ENCODE assay signal across 27 cellular contexts in the genomic region with DNA sequence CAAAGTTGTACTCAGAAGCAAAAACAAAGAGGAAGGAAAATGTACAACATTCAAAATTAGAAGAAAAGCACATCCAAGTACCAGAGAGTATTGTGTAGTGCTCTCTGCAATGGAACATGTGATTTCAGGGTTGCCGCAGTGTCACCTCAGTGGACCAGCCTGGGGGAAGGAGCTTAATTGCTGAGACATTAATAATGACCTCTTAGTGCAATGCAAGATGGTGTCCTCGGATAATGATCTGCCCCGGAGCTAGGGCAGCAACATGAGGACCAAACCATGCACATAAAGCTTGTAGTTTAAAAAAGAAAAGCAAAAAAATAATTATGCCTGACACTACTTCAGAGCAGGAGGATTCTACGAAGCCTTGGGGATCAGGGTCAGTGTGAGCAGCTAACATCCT. TPM values are rescaled to one million over a fixed set of nuclear protein-coding genes. Genes with fewer than 3 reads are reported as not detected.
DNase-seq lines count a peak whose midpoint lies in the region; ATAC-seq, FAIRE-seq and TF ChIP-seq lines count a peak whose summit lies in the region.
"Had no signal": no experiment of that assay in that cellular context is flagged by ENCODE, and none has a peak within 500 bp of the region (broad histone marks: within the 10 kb centered on the region; RNA-seq: fewer than 3 reads in every experiment).

No MANE protein-coding gene starts in this region.

- no CpG with 5 or more reads among the region's 4 CpGs for WGBS in trophoblast cell (ENCODE audit: extremely low coverage, insufficient coverage, insufficient read length)

- no peaks in the 10 kb centered on the region for H3K9me3 ChIP-seq in trophoblast cell (ENCODE audit: insufficient read depth, low read depth, low read length)
- H3K9me3 ChIP-seq: BE2C; BLaER1 treated with 17β-estradiol and CSF1 and Interleukin-3, amounts not matched to agents 10 nM and 100 nM had no signal

- H2AFZ ChIP-seq in trophoblast cell (ENCODE audit: insufficient read depth, low read length, poor library complexity): no peak overlapping the region
- H2AFZ ChIP-seq: GM23248 had no signal

- H4K12ac ChIP-seq in trophoblast cell (ENCODE audit: low read depth, low read length): no peak overlapping the region

- no peak for ATAC-seq in activated CD8-positive, alpha-beta T cell treated with anti-CD3 and anti-CD28 coated beads for 36 hours
- ATAC-seq in activated CD8-positive, alpha-beta T cell treated with anti-CD3 and anti-CD28 coated beads, Interleukin-2, amount 10 ng/mL, durations not matched to agents 7 days and 5 days: no peak

- CTCF ChIA-PET in activated CD8-positive, alpha-beta T cell treated with anti-CD3 and anti-CD28 coated beads for 36 hours (lab: Charles Lee): interaction anchor here (0.7 to 2.4 kb wide), 6 partner anchors 9 to 183 kb away, joined by 3 to 7 read pairs (median 4); no protein-coding TSS in a partner anchor
- CTCF ChIA-PET in activated CD8-positive, alpha-beta T cell treated with anti-CD3 and anti-CD28 coated beads, Interleukin-2, amount 10 ng/mL, durations not matched to agents 7 days and 5 days (lab: Charles Lee): interaction anchor here (0.8 to 2.4 kb wide), 6 partner anchors 14 to 291 kb away, joined by 3 to 6 read pairs (median 4); no protein-coding TSS in a partner anchor
- CTCF ChIA-PET in RWPE1 (lab: Yijun Ruan, JAX): no interaction called here

- FAIRE-seq in HTR-8/SVneo (lab: Jason Lieb, UNC): peak; percentile 68
- FAIRE-seq: A204.1, GM19239, H1 had no signal

- H4K91ac ChIP-seq in trophoblast cell (ENCODE audit: low read depth, low read length): no peak overlapping the region

- no peaks in the 10 kb centered on the region for H3K79me2 ChIP-seq in trophoblast cell (ENCODE audit: control insufficient read depth, insufficient read depth, low read length, poor library complexity)

- H2BK120ac ChIP-seq in trophoblast cell (ENCODE audit: insufficient read depth, low read length, poor library complexity): no peak overlapping the region

- no peaks in the 10 kb centered on the region for H3K27me3 ChIP-seq in trophoblast cell (ENCODE audit: insufficient read depth, low read length)
- H3K27me3 ChIP-seq: BLaER1 treated with 17β-estradiol and CSF1 and Interleukin-3, amounts not matched to agents 10 nM and 100 nM had no signal

- no peak overlapping the region for H2AK5ac ChIP-seq in trophoblast cell (ENCODE audit: low read length)

- H3K4me2 ChIP-seq in trophoblast cell (ENCODE audit: low read length): no peak overlapping the region
- H3K4me2 ChIP-seq: BLaER1 treated with 17β-estradiol and CSF1 and Interleukin-3, amounts not matched to agents 10 nM and 100 nM had no signal

- H3K36me3 ChIP-seq in trophoblast cell (ENCODE audit: control insufficient read depth in 1 of 2, insufficient read depth in 2 of 2, low read length in 2 of 2): no peaks in the 10 kb centered on the region
- H3K36me3 ChIP-seq: BE2C; BLaER1 treated with 17β-estradiol and CSF1 and Interleukin-3, amounts not matched to agents 10 nM and 100 nM had no signal

- H2BK12ac ChIP-seq in trophoblast cell (ENCODE audit: low read length): no peak overlapping the region

- peak overlapping the region; percentile 20 for H3K27ac Mint-ChIP-seq in activated CD8-positive, alpha-beta T cell treated with anti-CD3 and anti-CD28 coated beads for 36 hours
- H3K27ac Mint-ChIP-seq in activated CD8-positive, alpha-beta T cell treated with anti-CD3 and anti-CD28 coated beads, Interleukin-2, amount 10 ng/mL, durations not matched to agents 7 days and 5 days: no peak overlapping the region
- H3K27ac Mint-ChIP-seq: CD4-positive, alpha-beta T cell had no signal

- no peak overlapping the region for H3K14ac ChIP-seq in trophoblast cell (ENCODE audit: low read length)

- peaks cover 10% of the 10 kb centered on the region for H3K4me1 Mint-ChIP-seq in activated CD8-positive, alpha-beta T cell treated with anti-CD3 and anti-CD28 coated beads for 36 hours (ENCODE audit: low read depth)
- H3K4me1 Mint-ChIP-seq in activated CD8-positive, alpha-beta T cell treated with anti-CD3 and anti-CD28 coated beads, Interleukin-2, amount 10 ng/mL, durations not matched to agents 7 days and 5 days (ENCODE audit: low read depth): no peaks in the 10 kb centered on the region

- H3K4me3 ChIP-seq in trophoblast cell (ENCODE audit: low read depth, low read length): no peak overlapping the region
- H3K4me3 ChIP-seq: BLaER1 treated with 17β-estradiol and CSF1 and Interleukin-3, amounts not matched to agents 10 nM and 100 nM; GM23248 had no signal

- H3K23ac ChIP-seq in trophoblast cell (ENCODE audit: low read length): no peak overlapping the region

- no peak overlapping the region for H3K4me3 Mint-ChIP-seq in activated CD8-positive, alpha-beta T cell treated with anti-CD3 and anti-CD28 coated beads for 36 hours
- no peak overlapping the region for H3K4me3 Mint-ChIP-seq in activated CD8-positive, alpha-beta T cell treated with anti-CD3 and anti-CD28 coated beads, Interleukin-2, amount 10 ng/mL, durations not matched to agents 7 days and 5 days
- H3K4me3 Mint-ChIP-seq: CD14-positive monocyte; CD4-positive, alpha-beta T cell had no signal

- intact Hi-C loops in activated CD8-positive, alpha-beta T cell treated with anti-CD3 and anti-CD28 coated beads for 36 hours (cut with micrococcal nuclease): no loop called here

- H3K9me3 Mint-ChIP-seq in activated CD8-positive, alpha-beta T cell treated with anti-CD3 and anti-CD28 coated beads for 36 hours: no peaks in the 10 kb centered on the region
- no peaks in the 10 kb centered on the region for H3K9me3 Mint-ChIP-seq in activated CD8-positive, alpha-beta T cell treated with anti-CD3 and anti-CD28 coated beads, Interleukin-2, amount 10 ng/mL, durations not matched to agents 7 days and 5 days (ENCODE audit: insufficient read depth)
- H3K9me3 Mint-ChIP-seq: CD4-positive, alpha-beta T cell had no signal

- DNase-seq in NCI-H1417 (lab: John Stamatoyannopoulos, UW) (peak in 2 of 3 experiments; percentile 34 to 77), NCI-H1417 treated with DMSO at 0.1 percent for 48 hours (lab: John Stamatoyannopoulos, UW) (no peak), HTR-8/SVneo (ENCODE audit: insufficient read length, low spot score) (no peak), trophoblast cell (peak; percentile 56 to 60), GM19238 (ENCODE audit: insufficient read length, low spot score) (no peak), RWPE1 (ENCODE audit: low spot score) (no peak)
- no peak for DNase-seq in activated CD8-positive, alpha-beta T cell treated with anti-CD3 and anti-CD28 coated beads for 36 hours
- no peak for DNase-seq in activated CD8-positive, alpha-beta T cell treated with anti-CD3 and anti-CD28 coated beads, Interleukin-2, amount 10 ng/mL, durations not matched to agents 7 days and 5 days
- DNase-seq: AML-193; BE2C; Calu3; CD4-positive, alpha-beta T cell; COR-L47; DMS53; DMS79 treated with DMSO at 0.1 percent for 48 hours; GF-D8; GM23248; H7; HCEC 1CT had no signal

- no peak overlapping the region for H2BK5ac ChIP-seq in trophoblast cell (ENCODE audit: low read depth, low read length, poor library complexity)

- POLR2A ChIA-PET in activated CD8-positive, alpha-beta T cell treated with anti-CD3 and anti-CD28 coated beads for 36 hours (lab: Charles Lee): no interaction called here
- POLR2A ChIA-PET in activated CD8-positive, alpha-beta T cell treated with anti-CD3 and anti-CD28 coated beads, Interleukin-2, amount 10 ng/mL, durations not matched to agents 7 days and 5 days (lab: Charles Lee): no interaction called here
- POLR2A ChIA-PET in RWPE1 (lab: Yijun Ruan, JAX; ENCODE audit: low non-redundant PET): no interaction called here

- no peaks in the 10 kb centered on the region for H3K27me3 Mint-ChIP-seq in activated CD8-positive, alpha-beta T cell treated with anti-CD3 and anti-CD28 coated beads for 36 hours
- no peaks in the 10 kb centered on the region for H3K27me3 Mint-ChIP-seq in activated CD8-positive, alpha-beta T cell treated with anti-CD3 and anti-CD28 coated beads, Interleukin-2, amount 10 ng/mL, durations not matched to agents 7 days and 5 days (ENCODE audit: low read depth)
- H3K27me3 Mint-ChIP-seq: CD4-positive, alpha-beta T cell had no signal

- H3K9ac ChIP-seq in trophoblast cell (ENCODE audit: low read length): no peak overlapping the region
- H3K9ac ChIP-seq: BLaER1 treated with 17β-estradiol and CSF1 and Interleukin-3, amounts not matched to agents 10 nM and 100 nM; GM23248 had no signal

- peaks cover 36% of the 10 kb centered on the region for H3K36me3 Mint-ChIP-seq in activated CD8-positive, alpha-beta T cell treated with anti-CD3 and anti-CD28 coated beads for 36 hours (ENCODE audit: low read depth)
- peaks cover 16% of the 10 kb centered on the region for H3K36me3 Mint-ChIP-seq in activated CD8-positive, alpha-beta T cell treated with anti-CD3 and anti-CD28 coated beads, Interleukin-2, amount 10 ng/mL, durations not matched to agents 7 days and 5 days (ENCODE audit: low read depth)

- no peak overlapping the region for H3K18ac ChIP-seq in trophoblast cell (ENCODE audit: low read length)

- no peak overlapping the region for H3K27ac ChIP-seq in trophoblast cell (ENCODE audit: low read depth, low read length)
- H3K27ac ChIP-seq in RWPE1: no peak overlapping the region
- H3K27ac ChIP-seq: 22Rv1; BLaER1 treated with 17β-estradiol and CSF1 and Interleukin-3, amounts not matched to agents 10 nM and 100 nM; GM23248 had no signal

- no peaks in the 10 kb centered on the region for H3K4me1 ChIP-seq in trophoblast cell (ENCODE audit: control insufficient read depth in 1 of 2, insufficient read depth in 2 of 2, low read length in 2 of 2)
- H3K4me1 ChIP-seq: BE2C had no signal

- no peak overlapping the region for H4K8ac ChIP-seq in trophoblast cell (ENCODE audit: low read depth, low read length)

- no peaks in the 10 kb centered on the region for H3K79me1 ChIP-seq in trophoblast cell (ENCODE audit: low read length)

- H3K4ac ChIP-seq in trophoblast cell (ENCODE audit: low read depth, low read length): no peak overlapping the region

- TF ChIP-seq CTCF in activated CD8-positive, alpha-beta T cell treated with anti-CD3 and anti-CD28 coated beads for 36 hours (IDR thresholded peaks at IDR 0.05): no peak
- no peak for TF ChIP-seq CTCF in RWPE1 (conservative IDR thresholded peaks at IDR 0.05; ENCODE audit: low read depth)

RNA-seq across cellular contexts. Expression of a gene that starts 11.3 kb away (rescaled TPM):
- 1 to 10 TPM; 1.3 to 1.8 TPM for total RNA-seq in activated CD8-positive, alpha-beta T cell treated with anti-CD3 and anti-CD28 coated beads for 36 hours
- total RNA-seq in activated CD8-positive, alpha-beta T cell treated with anti-CD3 and anti-CD28 coated beads, Interleukin-2, amount 10 ng/mL, durations not matched to agents 7 days and 5 days: 1 to 10 TPM; 1.5 to 1.6 TPM
- polyA plus RNA-seq in trophoblast cell (2013): 3.2 and 3.3 TPM in 2 replicates

RNA-seq across cellular contexts. Expression of a gene that starts 33.0 kb away (rescaled TPM):
- 10 to 100 TPM; 21.1 to 21.5 TPM for total RNA-seq in activated CD8-positive, alpha-beta T cell treated with anti-CD3 and anti-CD28 coated beads for 36 hours
- total RNA-seq in activated CD8-positive, alpha-beta T cell treated with anti-CD3 and anti-CD28 coated beads, Interleukin-2, amount 10 ng/mL, durations not matched to agents 7 days and 5 days: 1 to 10 TPM; 8.0 TPM
- 0.03 and 0.04 TPM in 2 replicates for polyA plus RNA-seq in trophoblast cell (2013)
- total RNA-seq: Calu3, G401, GM23248, H1 had no signal
- polyA plus RNA-seq: AG04450, GM23248, H1 had no signal

Comparison
In these comparisons a context has a peak if more than half of its experiments do, and no peak if none do; other contexts are left out.
1. DNase-seq: peak in NCI-H1417 (2 of 3) and trophoblast cell (2 of 2); none in NCI-H1417 treated with DMSO at 0.1 percent for 48 hours (single experiment), activated CD8-positive, alpha-beta T cell treated with anti-CD3 and anti-CD28 coated beads for 36 hours (single experiment), activated CD8-positive, alpha-beta T cell treated with anti-CD3 and anti-CD28 coated beads, Interleukin-2, amount 10 ng/mL, durations not matched to agents 7 days and 5 days (single experiment), HTR-8/SVneo (single experiment), GM19238 (single experiment) and RWPE1 (single experiment).